1 cellular context compared by ENCODE assay signal in genomic region chr19:35135389-35135909, GRCh38.
A peak's percentile ranks its signal among the peaks of the same experiment; 100 is the strongest.
TF ChIP-seq lines count a peak whose summit lies in the region.

No MANE protein-coding gene starts in this region.

TF ChIP-seq in IMR-90, 13 proteins besides CTCF, POLR2A, EP300 and RAD21:
- TF ChIP-seq MAZ (IDR thresholded peaks at IDR 0.05; ENCODE audit: borderline replicate concordance, low read depth, low read length), result peak; percentile 91
- TF ChIP-seq SMC3 (IDR thresholded peaks at IDR 0.05; ENCODE audit: low read depth, low read length), result peak; percentile 80
- no peak for TF ChIP-seq NFE2L2 (IDR thresholded peaks at IDR 0.05; ENCODE audit: low read depth, low read length)
- TF ChIP-seq RCOR1 (IDR thresholded peaks at IDR 0.05; ENCODE audit: insufficient replicate concordance, low read length), result no peak
- TF ChIP-seq CEBPB (IDR thresholded peaks at IDR 0.05; ENCODE audit: low read depth, low read length), result no peak
